In genomic region chr1:148402152-148403084, GRCh38 we compare ENCODE assay signal across 1 cellular context.
TF ChIP-seq lines count a peak whose summit lies in the region.
"Not testable (repeated sequence)": the region's sequence is repeated elsewhere in the genome, so short reads cannot be mapped to it uniquely, and the experiment has no call there.

No MANE protein-coding gene starts in this region.

TF ChIP-seq in K562, 482 proteins besides CTCF, POLR2A, EP300 and RAD21 (continued from another document and continues in another):
- TF ChIP-seq CTBP1 (IDR thresholded peaks at IDR 0.05; ENCODE audit: borderline replicate concordance) (peak; percentile 84; the same call in 1 of the 2 replicates), CAMTA2 (CRISPR knock-in tag; conservative IDR thresholded peaks at IDR 0.05) (0 out of 2 replicates have a peak, but pooled peaks have one; percentile 45), KHSRP (IDR thresholded peaks at IDR 0.05) (peak; percentile 26; the same call in 1 of the 2 replicates), NRF1 (conservative IDR thresholded peaks at IDR 0.05 in 1 of 2, IDR thresholded peaks at IDR 0.05 in 1 of 2) (peak; percentile 69 to 75; a peak in 3 of 4 replicates), NR2C1 (IDR thresholded peaks at IDR 0.05) (0 out of 2 replicates have a peak, but pooled peaks have one; percentile 38), SMARCE1 (IDR thresholded peaks at IDR 0.05) (peak; percentile 58; the same call in 1 of the 2 replicates), NCOA1 (IDR thresholded peaks at IDR 0.05; ENCODE audit: low read depth) (peak; percentile 71), ESRRA (IDR thresholded peaks at IDR 0.05; ENCODE audit: borderline replicate concordance, low read depth) (peak; percentile 46; the same call in 1 of the 2 replicates), ELF4 (CRISPR knock-in tag; IDR thresholded peaks at IDR 0.05) (peak; percentile 93), MNT (conservative IDR thresholded peaks at IDR 0.05) (peak in 1 of 2 experiments; percentile 57; a peak in 3 of 4 replicates), HNRNPL (IDR thresholded peaks at IDR 0.05; ENCODE audit: low read depth, low read length) (peak; percentile 88), MBD2 (IDR thresholded peaks at IDR 0.05; ENCODE audit: borderline replicate concordance, low read depth) (peak; percentile 91), MEF2A (IDR thresholded peaks at IDR 0.05; ENCODE audit: control insufficient read depth, low read depth, low read length) (peak; percentile 59; the same call in 1 of the 2 replicates), CREM (IDR thresholded peaks at IDR 0.05; ENCODE audit: low read depth) (peak; percentile 86), MAFF (IDR thresholded peaks at IDR 0.05; ENCODE audit: low read length) (peak; percentile 22; the same call in 1 of the 2 replicates), RNF2 (IDR thresholded peaks at IDR 0.05) (peak; percentile 97), ZHX1 (conservative IDR thresholded peaks at IDR 0.05; ENCODE audit: low read length) (peak; percentile 59; the same call in 1 of the 2 replicates), THAP12 (CRISPR knock-in tag; IDR thresholded peaks at IDR 0.05) (peak; percentile 93), POLR2AphosphoS5 (IDR thresholded peaks at IDR 0.05; ENCODE audit: control insufficient read depth, insufficient read depth, low read depth, low read length) (peak; percentile 100), RFX7 (CRISPR knock-in tag; IDR thresholded peaks at IDR 0.05) (peak; percentile 92), BCLAF1 (IDR thresholded peaks at IDR 0.05; ENCODE audit: borderline replicate concordance in 1 of 2, control insufficient read depth in 1 of 2, low read depth in 2 of 2, low read length in 1 of 2) (peak in 1 of 2 experiments; percentile 99; a peak in 2 of 4 replicates), ZNF318 (IDR thresholded peaks at IDR 0.05; ENCODE audit: borderline replicate concordance in 1 of 2, low read depth in 1 of 2) (peak in 1 of 2 experiments; percentile 75; a peak in 2 of 4 replicates), MYNN (IDR thresholded peaks at IDR 0.05) (peak; percentile 48; the same call in 1 of the 2 replicates), CHD2 (IDR thresholded peaks at IDR 0.05; ENCODE audit: low read depth, low read length) (peak; percentile 46; the same call in 1 of the 2 replicates), POLR2H (tag; IDR thresholded peaks at IDR 0.05; ENCODE audit: low read depth) (peak; percentile 94), HCFC1 (IDR thresholded peaks at IDR 0.05; ENCODE audit: low read depth, low read length) (peak; percentile 48; the same call in 1 of the 2 replicates), SNAPC5 (CRISPR knock-in tag; IDR thresholded peaks at IDR 0.05) (peak; percentile 91), GTF2A2 (tag; IDR thresholded peaks at IDR 0.05) (peak; percentile 96), RHOXF2B (CRISPR knock-in tag; conservative IDR thresholded peaks at IDR 0.05) (0 out of 2 replicates have a peak, but pooled peaks have one; percentile 29), ARHGAP35 (IDR thresholded peaks at IDR 0.05; ENCODE audit: partially characterized antibody) (peak; percentile 90), SP1 (CRISPR knock-in tag; IDR thresholded peaks at IDR 0.05) (0 out of 2 replicates have a peak, but pooled peaks have one; percentile 33), TCF7 (IDR thresholded peaks at IDR 0.05; ENCODE audit: borderline replicate concordance) (0 out of 2 replicates have a peak, but pooled peaks have one; percentile 43), ZNF444 (CRISPR knock-in tag; IDR thresholded peaks at IDR 0.05) (peak; percentile 71; the same call in 1 of the 2 replicates), ZNF764 (CRISPR knock-in tag; IDR thresholded peaks at IDR 0.05; ENCODE audit: low read depth) (peak; percentile 83), TOE1 (IDR thresholded peaks at IDR 0.05; ENCODE audit: borderline replicate concordance) (peak; percentile 70; the same call in 1 of the 2 replicates), SPI1 (IDR thresholded peaks at IDR 0.05; ENCODE audit: borderline replicate concordance, low read depth, low read length) (peak; percentile 40; the same call in 1 of the 2 replicates), HDAC3 (IDR thresholded peaks at IDR 0.05; ENCODE audit: borderline replicate concordance, partially characterized antibody) (peak; percentile 27), ARNT (IDR thresholded peaks at IDR 0.05) (peak; percentile 44 to 76; a peak in 2 of 4 replicates), SOX6 (IDR thresholded peaks at IDR 0.05) (peak; percentile 50)
- not testable (repeated sequence) for TF ChIP-seq NR2C1 (tag; IDR thresholded peaks at IDR 0.05); MYNN (CRISPR knock-in tag; IDR thresholded peaks at IDR 0.05); TOE1 (CRISPR knock-in tag; IDR thresholded peaks at IDR 0.05; ENCODE audit: borderline replicate concordance, low read depth)
